28 cellular contexts compared by ENCODE assay signal in the genomic region with DNA sequence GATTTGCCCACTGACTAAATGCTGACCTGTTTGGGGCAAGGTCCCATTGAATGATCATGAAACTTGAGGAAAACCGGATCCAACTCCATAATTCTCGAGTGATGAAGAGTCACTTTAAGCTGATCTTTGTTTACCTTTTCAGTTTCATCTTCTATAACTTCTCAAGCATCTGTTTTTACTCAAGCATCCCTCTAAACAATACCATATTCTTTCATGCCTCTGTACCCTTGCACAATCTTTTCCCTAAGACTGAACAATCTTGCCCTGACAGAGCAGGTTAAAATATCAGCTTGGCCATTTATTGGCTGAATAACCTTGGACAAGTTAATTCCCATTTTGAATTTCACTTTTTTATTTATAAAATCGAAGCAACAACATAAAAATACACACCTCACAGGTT. TPM values are rescaled to one million over a fixed set of nuclear protein-coding genes. Genes with fewer than 3 reads are reported as not detected.
"Had no signal": no experiment of that assay in that cellular context is flagged by ENCODE, and none has a peak within 500 bp of the region (broad histone marks: within the 10 kb centered on the region; RNA-seq: fewer than 3 reads in every experiment).

No MANE protein-coding gene starts in this region.

- H3K4me1 Mint-ChIP-seq: endodermal cell; naive B cell; naive thymus-derived CD8-positive, alpha-beta T cell had no signal

- H3K9me3 Mint-ChIP-seq: dendritic cell treated with granulocyte-macrophage colony-stimulating factor and Interleukin-4, amounts not matched to agents 40 ng/mL and 50 ng/mL, for 4 days had no signal

- H3K27ac Mint-ChIP-seq: dendritic cell treated with granulocyte-macrophage colony-stimulating factor and Interleukin-4, amounts not matched to agents 40 ng/mL and 50 ng/mL, for 4 days; effector memory CD8-positive, alpha-beta T cell; endodermal cell; mesothelial cell of epicardium; naive B cell; naive thymus-derived CD8-positive, alpha-beta T cell had no signal

- H3K4me3 ChIP-seq: esophagus squamous epithelium, gastrocnemius medialis, heart right ventricle, left lung, lower lobe of right lung, mucosa of descending colon had no signal

- H3K27me3 Mint-ChIP-seq: dendritic cell treated with granulocyte-macrophage colony-stimulating factor and Interleukin-4, amounts not matched to agents 40 ng/mL and 50 ng/mL, for 4 days; effector memory CD8-positive, alpha-beta T cell; naive B cell; naive thymus-derived CD8-positive, alpha-beta T cell had no signal

- H3K36me3 Mint-ChIP-seq: naive B cell; naive thymus-derived CD8-positive, alpha-beta T cell had no signal

- H3K36me3 ChIP-seq: esophagus squamous epithelium, gastrocnemius medialis, heart right ventricle, left lung, lower lobe of right lung had no signal

- DNase-seq: cortex of kidney; effector CD8-positive, alpha-beta T cell; effector memory CD8-positive, alpha-beta T cell; endodermal cell; erythroblast; esophagus squamous epithelium; foreskin melanocyte; gastrocnemius medialis; glutamatergic neuron; head of caudate nucleus; heart right ventricle; hippocampal formation; left cardiac atrium; left lung; left ventricle myocardium superior; lower lobe of right lung; mesenchymal stem cell; mucosa of descending colon; naive B cell; naive thymus-derived CD8-positive, alpha-beta T cell had no signal

- H3K4me1 ChIP-seq: esophagus squamous epithelium, gastrocnemius medialis, heart right ventricle, left lung, lower lobe of right lung had no signal

- H3K27me3 ChIP-seq: esophagus squamous epithelium, gastrocnemius medialis, heart right ventricle, left lung had no signal

- H3K4me3 Mint-ChIP-seq: dendritic cell treated with granulocyte-macrophage colony-stimulating factor and Interleukin-4, amounts not matched to agents 40 ng/mL and 50 ng/mL, for 4 days; effector memory CD8-positive, alpha-beta T cell; endodermal cell; mesothelial cell of epicardium; naive B cell; naive thymus-derived CD8-positive, alpha-beta T cell had no signal

- H3K9me3 ChIP-seq: gastrocnemius medialis, lower lobe of right lung, mucosa of descending colon had no signal

- H3K27ac ChIP-seq: epithelial cell of prostate, esophagus squamous epithelium, gastrocnemius medialis, heart right ventricle, left lung, lower lobe of right lung had no signal

RNA-seq across cellular contexts. Expression of a gene that starts 39.8 kb away (rescaled TPM):
- total RNA-seq: esophagus mucosa; esophagus squamous epithelium; glomerular endothelial cell; kidney epithelial cell; mesenteric fat pad; myocyte; naive thymus-derived CD8-positive, alpha-beta T cell had no signal
- polyA plus RNA-seq: naive thymus-derived CD8-positive, alpha-beta T cell had no signal

RNA-seq across cellular contexts. Expression of a gene that starts 41.8 kb away (rescaled TPM):
- total RNA-seq: naive thymus-derived CD8-positive, alpha-beta T cell had no signal
- polyA plus RNA-seq: naive thymus-derived CD8-positive, alpha-beta T cell had no signal
